11 cellular contexts compared by ENCODE assay signal in genomic region chr18:9631814-9632496, GRCh38. TPM values are rescaled to one million over a fixed set of nuclear protein-coding genes. Genes with fewer than 3 reads are reported as not detected.
A peak's percentile ranks its signal among the peaks of the same experiment; 100 is the strongest.
DNase-seq lines count a peak whose midpoint lies in the region; ATAC-seq and TF ChIP-seq lines count a peak whose summit lies in the region.
"Had no signal": no experiment of that assay in that cellular context is flagged by ENCODE, and none has a peak within 500 bp of the region (broad histone marks: within the 10 kb centered on the region; RNA-seq: fewer than 3 reads in every experiment).

No MANE protein-coding gene starts in this region.

- H3K9me3 Mint-ChIP-seq in stimulated activated naive CD8-positive, alpha-beta T cell treated with anti-CD3 and anti-CD28 coated beads, Interleukin-15, amount 100 ng/mL, for 72 hours = no peaks in the 10 kb centered on the region
- H3K9me3 Mint-ChIP-seq in activated T-cell treated with anti-CD3 and anti-CD28 coated beads, Interleukin-2, amount 50 U/mL, for 4 hours = peaks cover 9% of the 10 kb centered on the region
- H3K9me3 Mint-ChIP-seq: CD8-positive, alpha-beta memory T cell; central memory CD8-positive, alpha-beta T cell had no signal

- peak; percentile 82 for DNase-seq in AG09309 (ENCODE audit: low read depth)
- DNase-seq in LoVo (ENCODE audit: low spot score) = peak; percentile 39
- DNase-seq in dedifferentiated amniotic fluid mesenchymal stem cell (ENCODE audit: extremely low spot score) = peak; percentile 45
- peak; percentile 50 to 78 for DNase-seq in lung microvascular endothelial cell (ENCODE audit: low read depth in 2 of 2)
- no peak for DNase-seq in stimulated activated naive CD8-positive, alpha-beta T cell treated with anti-CD3 and anti-CD28 coated beads, Interleukin-15, amount 100 ng/mL, for 72 hours
- DNase-seq in activated T-cell treated with anti-CD3 and anti-CD28 coated beads, Interleukin-2, amount 50 U/mL, for 4 hours = no peak
- DNase-seq in T-helper 1 cell = no peak
- no peak for DNase-seq in SIG-M5 treated with dmso at 0.1 percent for 504 hours (lab: John Stamatoyannopoulos, UW; ENCODE audit: unreplicated experiment)
- DNase-seq: CD8-positive, alpha-beta memory T cell; NCI-H1694 had no signal

- no peak overlapping the region for H3K4me3 Mint-ChIP-seq in stimulated activated naive CD8-positive, alpha-beta T cell treated with anti-CD3 and anti-CD28 coated beads, Interleukin-15, amount 100 ng/mL, for 72 hours
- no peak overlapping the region for H3K4me3 Mint-ChIP-seq in activated T-cell treated with anti-CD3 and anti-CD28 coated beads, Interleukin-2, amount 50 U/mL, for 4 hours
- H3K4me3 Mint-ChIP-seq: CD8-positive, alpha-beta memory T cell; central memory CD8-positive, alpha-beta T cell had no signal

- no peak overlapping the region for H3K27ac Mint-ChIP-seq in stimulated activated naive CD8-positive, alpha-beta T cell treated with anti-CD3 and anti-CD28 coated beads, Interleukin-15, amount 100 ng/mL, for 72 hours
- H3K27ac Mint-ChIP-seq: CD8-positive, alpha-beta memory T cell had no signal

- no peaks in the 10 kb centered on the region for H3K36me3 Mint-ChIP-seq in activated T-cell treated with anti-CD3 and anti-CD28 coated beads, Interleukin-2, amount 50 U/mL, for 4 hours (ENCODE audit: insufficient read depth)
- H3K36me3 Mint-ChIP-seq: CD8-positive, alpha-beta memory T cell had no signal

- no peak for ATAC-seq in stimulated activated naive CD8-positive, alpha-beta T cell treated with anti-CD3 and anti-CD28 coated beads, Interleukin-15, amount 100 ng/mL, for 72 hours
- no peak for ATAC-seq in activated T-cell treated with anti-CD3 and anti-CD28 coated beads, Interleukin-2, amount 50 U/mL, for 4 hours

- H3K27me3 Mint-ChIP-seq in stimulated activated naive CD8-positive, alpha-beta T cell treated with anti-CD3 and anti-CD28 coated beads, Interleukin-15, amount 100 ng/mL, for 72 hours = no peaks in the 10 kb centered on the region
- H3K27me3 Mint-ChIP-seq in activated T-cell treated with anti-CD3 and anti-CD28 coated beads, Interleukin-2, amount 50 U/mL, for 4 hours (ENCODE audit: low read depth) = peaks cover 10% of the 10 kb centered on the region

- H3K4me3 ChIP-seq in AG09309 (ENCODE audit: control insufficient read depth, low read depth, low read length) = no peak overlapping the region

- no peak for TF ChIP-seq CTCF in AG09309 (IDR thresholded peaks at IDR 0.05; ENCODE audit: control insufficient read depth, insufficient read depth, low read depth, low read length, missing control alignments)

- H3K4me1 Mint-ChIP-seq in stimulated activated naive CD8-positive, alpha-beta T cell treated with anti-CD3 and anti-CD28 coated beads, Interleukin-15, amount 100 ng/mL, for 72 hours = no peaks in the 10 kb centered on the region
- H3K4me1 Mint-ChIP-seq in activated T-cell treated with anti-CD3 and anti-CD28 coated beads, Interleukin-2, amount 50 U/mL, for 4 hours (ENCODE audit: low read depth) = no peaks in the 10 kb centered on the region
- H3K4me1 Mint-ChIP-seq: CD8-positive, alpha-beta memory T cell; central memory CD8-positive, alpha-beta T cell had no signal

RNA-seq across cellular contexts. Expression of gene PPP4R1, which starts 17.6 kb away (rescaled TPM):
- 84.8 and 134 TPM in 2 replicates for total RNA-seq in lung microvascular endothelial cell
- total RNA-seq in activated T-cell treated with anti-CD3 and anti-CD28 coated beads, Interleukin-2, amount 50 U/mL, for 4 hours = 10 to 100 TPM; 32.6 to 38.3 (median 36.8) TPM

Comparison
In these comparisons a context has a peak if more than half of its experiments do, and no peak if none do; other contexts are left out.
1. DNase-seq: peak in AG09309 (single experiment), LoVo (single experiment), dedifferentiated amniotic fluid mesenchymal stem cell (single experiment) and lung microvascular endothelial cell (2 of 2); none in stimulated activated naive CD8-positive, alpha-beta T cell treated with anti-CD3 and anti-CD28 coated beads, Interleukin-15, amount 100 ng/mL, for 72 hours (0 of 2), activated T-cell treated with anti-CD3 and anti-CD28 coated beads, Interleukin-2, amount 50 U/mL, for 4 hours (single experiment), T-helper 1 cell (0 of 5) and SIG-M5 treated with dmso at 0.1 percent for 504 hours (single experiment).